Comparison of ENCODE assay signal across 8 cellular contexts in genomic region chr20:2692886-2693285, GRCh38. TPM values are rescaled to one million over a fixed set of nuclear protein-coding genes. Genes with fewer than 3 reads are reported as not detected.
DNase-seq lines count a peak whose midpoint lies in the region; ATAC-seq, FAIRE-seq and TF ChIP-seq lines count a peak whose summit lies in the region.

No MANE protein-coding gene starts in this region.

- TF ChIP-seq CTCF in OCI-LY7 (conservative IDR thresholded peaks at IDR 0.05; ENCODE audit: low read length) (no peak), esophagus muscularis mucosa (IDR thresholded peaks at IDR 0.05) (no peak), osteocyte (IDR thresholded peaks at IDR 0.05) (no peak), WTC11 (IDR thresholded peaks at IDR 0.05) (no peak)

- H3K4me1 Mint-ChIP-seq in activated CD4-positive, alpha-beta memory T cell treated with anti-CD3 and anti-CD28 coated beads for 36 hours (ENCODE audit: low read depth) = peaks cover 17% of the 10 kb centered on the region
- H3K4me1 Mint-ChIP-seq in activated CD4-positive, alpha-beta memory T cell treated with anti-CD3 and anti-CD28 coated beads, Interleukin-2, amount 10 ng/mL, durations not matched to agents 7 days and 5 days = peaks cover 21% of the 10 kb centered on the region
- peaks cover 25% of the 10 kb centered on the region for H3K4me1 Mint-ChIP-seq in stimulated activated naive CD8-positive, alpha-beta T cell treated with anti-CD3 and anti-CD28 coated beads, Interleukin-15, amount 100 ng/mL, for 72 hours
- H3K4me1 Mint-ChIP-seq in osteocyte (ENCODE audit: unreplicated experiment) (peaks cover 12% of the 10 kb centered on the region), WTC11 (peaks cover 32% of the 10 kb centered on the region)

- H3K27ac ChIP-seq in OCI-LY7 (ENCODE audit: low read depth, low read length, poor library complexity, severe bottlenecking) (no peak overlapping the region), esophagus muscularis mucosa (replicated peaks in 1 of 4) (peak overlapping the region; percentile 68 to 95 (median 84))

- H3K36me3 ChIP-seq in OCI-LY7 (ENCODE audit: insufficient read depth, low read length) = no peaks in the 10 kb centered on the region
- peaks cover 0 to 4% (median 0%) of the 10 kb centered on the region in 4 donors for H3K36me3 ChIP-seq in esophagus muscularis mucosa

- peaks cover 40% of the 10 kb centered on the region for H3K27me3 Mint-ChIP-seq in activated CD4-positive, alpha-beta memory T cell treated with anti-CD3 and anti-CD28 coated beads for 36 hours
- H3K27me3 Mint-ChIP-seq in activated CD4-positive, alpha-beta memory T cell treated with anti-CD3 and anti-CD28 coated beads, Interleukin-2, amount 10 ng/mL, durations not matched to agents 7 days and 5 days = peaks cover 51% of the 10 kb centered on the region
- peaks cover 70% of the 10 kb centered on the region for H3K27me3 Mint-ChIP-seq in stimulated activated naive CD8-positive, alpha-beta T cell treated with anti-CD3 and anti-CD28 coated beads, Interleukin-15, amount 100 ng/mL, for 72 hours
- H3K27me3 Mint-ChIP-seq in osteocyte (ENCODE audit: unreplicated experiment) = peaks cover 58% of the 10 kb centered on the region
- H3K27me3 Mint-ChIP-seq in WTC11 (ENCODE audit: low read depth) = peaks cover 88% of the 10 kb centered on the region

- H3K4me1 ChIP-seq in OCI-LY7 (ENCODE audit: insufficient read depth, low read length, poor library complexity, severe bottlenecking) (no peaks in the 10 kb centered on the region), esophagus muscularis mucosa (peaks cover 8 to 30% (median 29%) of the 10 kb centered on the region in 4 donors)

- peak; percentile 27 for DNase-seq in activated CD4-positive, alpha-beta memory T cell treated with anti-CD3 and anti-CD28 coated beads for 36 hours
- no peak for DNase-seq in activated CD4-positive, alpha-beta memory T cell treated with anti-CD3 and anti-CD28 coated beads, Interleukin-2, amount 10 ng/mL, durations not matched to agents 7 days and 5 days
- DNase-seq in OCI-LY7 (ENCODE audit: low spot score) = peak; percentile 24
- DNase-seq in esophagus muscularis mucosa (ENCODE audit: extremely low spot score) = no peak
- no peak for DNase-seq in stimulated activated naive CD8-positive, alpha-beta T cell treated with anti-CD3 and anti-CD28 coated beads, Interleukin-15, amount 100 ng/mL, for 72 hours
- no peak for DNase-seq in osteocyte (ENCODE audit: extremely low spot score, unreplicated experiment)
- no peak for DNase-seq in RCC 7860 (ENCODE audit: low spot score)
- DNase-seq in WTC11 (ENCODE audit: low spot score) = no peak

- BruUV-seq in OCI-LY7 (replicated peaks; lab: Mats Ljungman, UMichigan) = no TSS peak

- no peak overlapping the region for H2AFZ ChIP-seq in OCI-LY7 (ENCODE audit: low read length)

- CTCF ChIA-PET in activated CD4-positive, alpha-beta memory T cell treated with anti-CD3 and anti-CD28 coated beads for 36 hours (lab: Charles Lee) = interaction anchor here (0.7 to 1.7 kb wide), 4 partner anchors 25 to 60 kb away, joined by 3 to 5 read pairs (median 4); no protein-coding TSS in a partner anchor
- CTCF ChIA-PET in activated CD4-positive, alpha-beta memory T cell treated with anti-CD3 and anti-CD28 coated beads, Interleukin-2, amount 10 ng/mL, durations not matched to agents 7 days and 5 days (lab: Charles Lee) = no interaction called here
- CTCF ChIA-PET in OCI-LY7 (lab: Charles Lee; ENCODE audit: unreplicated experiment) (no interaction called here), WTC11 (lab: Charles Lee) (interaction anchor here (0.6 to 2.8 kb wide), 8 partner anchors 9 to 159 kb away, joined by 4 to 14 read pairs (median 7); no protein-coding TSS in a partner anchor)

- WGBS in esophagus muscularis mucosa = no CpG with 5 or more reads among the region's 64 CpGs

- peaks cover 3% of the 10 kb centered on the region for H3K36me3 Mint-ChIP-seq in activated CD4-positive, alpha-beta memory T cell treated with anti-CD3 and anti-CD28 coated beads for 36 hours
- peaks cover 3% of the 10 kb centered on the region for H3K36me3 Mint-ChIP-seq in activated CD4-positive, alpha-beta memory T cell treated with anti-CD3 and anti-CD28 coated beads, Interleukin-2, amount 10 ng/mL, durations not matched to agents 7 days and 5 days (ENCODE audit: low read depth)
- H3K36me3 Mint-ChIP-seq in osteocyte (ENCODE audit: unreplicated experiment) (no peaks in the 10 kb centered on the region), WTC11 (peaks cover 5% of the 10 kb centered on the region)

- H3K9me3 Mint-ChIP-seq in activated CD4-positive, alpha-beta memory T cell treated with anti-CD3 and anti-CD28 coated beads for 36 hours = no peaks in the 10 kb centered on the region
- no peaks in the 10 kb centered on the region for H3K9me3 Mint-ChIP-seq in activated CD4-positive, alpha-beta memory T cell treated with anti-CD3 and anti-CD28 coated beads, Interleukin-2, amount 10 ng/mL, durations not matched to agents 7 days and 5 days
- H3K9me3 Mint-ChIP-seq in stimulated activated naive CD8-positive, alpha-beta T cell treated with anti-CD3 and anti-CD28 coated beads, Interleukin-15, amount 100 ng/mL, for 72 hours = no peaks in the 10 kb centered on the region
- H3K9me3 Mint-ChIP-seq in osteocyte (ENCODE audit: unreplicated experiment) (no peaks in the 10 kb centered on the region), WTC11 (no peaks in the 10 kb centered on the region)

- no peak overlapping the region for H3K4me3 Mint-ChIP-seq in activated CD4-positive, alpha-beta memory T cell treated with anti-CD3 and anti-CD28 coated beads for 36 hours
- no peak overlapping the region for H3K4me3 Mint-ChIP-seq in activated CD4-positive, alpha-beta memory T cell treated with anti-CD3 and anti-CD28 coated beads, Interleukin-2, amount 10 ng/mL, durations not matched to agents 7 days and 5 days
- no peak overlapping the region for H3K4me3 Mint-ChIP-seq in stimulated activated naive CD8-positive, alpha-beta T cell treated with anti-CD3 and anti-CD28 coated beads, Interleukin-15, amount 100 ng/mL, for 72 hours
- no peak overlapping the region for H3K4me3 Mint-ChIP-seq in osteocyte (ENCODE audit: unreplicated experiment)
- no peak overlapping the region for H3K4me3 Mint-ChIP-seq in WTC11

- peak; percentile 16 for ATAC-seq in stimulated activated naive CD8-positive, alpha-beta T cell treated with anti-CD3 and anti-CD28 coated beads, Interleukin-15, amount 100 ng/mL, for 72 hours
- ATAC-seq in WTC11 = no peak

- no peak for TF ChIP-seq POLR2A in esophagus muscularis mucosa (IDR thresholded peaks at IDR 0.05; ENCODE audit: low read depth)

- no peak overlapping the region for H3K4me2 ChIP-seq in OCI-LY7 (ENCODE audit: low read length)

- H3K9me3 ChIP-seq in OCI-LY7 (ENCODE audit: low read length) (no peaks in the 10 kb centered on the region), esophagus muscularis mucosa (no peaks in the 10 kb centered on the region)

- TF ChIP-seq EP300 in esophagus muscularis mucosa (IDR thresholded peaks at IDR 0.05) = no peak

- POLR2A ChIA-PET in activated CD4-positive, alpha-beta memory T cell treated with anti-CD3 and anti-CD28 coated beads for 36 hours (lab: Charles Lee) = no interaction called here
- POLR2A ChIA-PET in activated CD4-positive, alpha-beta memory T cell treated with anti-CD3 and anti-CD28 coated beads, Interleukin-2, amount 10 ng/mL, durations not matched to agents 7 days and 5 days (lab: Charles Lee) = interaction anchor here (0.9 to 1.5 kb wide), 2 partner anchors 36 to 49 kb away, joined by 3 to 5 read pairs; no protein-coding TSS in a partner anchor
- POLR2A ChIA-PET in OCI-LY7 (lab: Charles Lee) = interaction anchor here (0.6 kb wide), 2 partner anchors 41 to 184 kb away, joined by 3 to 5 read pairs; no protein-coding TSS in a partner anchor
- POLR2A ChIA-PET in WTC11 (lab: Charles Lee) = no interaction called here

- no peak overlapping the region for H3K27ac Mint-ChIP-seq in activated CD4-positive, alpha-beta memory T cell treated with anti-CD3 and anti-CD28 coated beads for 36 hours
- no peak overlapping the region for H3K27ac Mint-ChIP-seq in activated CD4-positive, alpha-beta memory T cell treated with anti-CD3 and anti-CD28 coated beads, Interleukin-2, amount 10 ng/mL, durations not matched to agents 7 days and 5 days
- H3K27ac Mint-ChIP-seq in stimulated activated naive CD8-positive, alpha-beta T cell treated with anti-CD3 and anti-CD28 coated beads, Interleukin-15, amount 100 ng/mL, for 72 hours = no peak overlapping the region
- H3K27ac Mint-ChIP-seq in osteocyte (ENCODE audit: unreplicated experiment) (no peak overlapping the region), WTC11 (no peak overlapping the region)

- H4K20me1 ChIP-seq in OCI-LY7 (ENCODE audit: insufficient read depth, low read length) = no peaks in the 10 kb centered on the region

- no peaks in the 10 kb centered on the region for H3K79me2 ChIP-seq in OCI-LY7 (ENCODE audit: insufficient read depth, low read depth, low read length)

- H3K4me3 ChIP-seq in OCI-LY7 (ENCODE audit: low read depth, low read length, poor library complexity, severe bottlenecking) (no peak overlapping the region), esophagus muscularis mucosa (peak overlapping the region; percentile 70 to 82 (median 70))

- H3K9me2 ChIP-seq in OCI-LY7 (ENCODE audit: insufficient read depth, low read length) = no peaks in the 10 kb centered on the region

- H3K27me3 ChIP-seq in esophagus muscularis mucosa = peaks cover 0 to 12% (median 0%) of the 10 kb centered on the region in 4 donors

- intact Hi-C loops in activated CD4-positive, alpha-beta memory T cell treated with anti-CD3 and anti-CD28 coated beads for 36 hours (cut with micrococcal nuclease) = no loop called here
- intact Hi-C loops in OCI-LY7 (cut with micrococcal nuclease; ENCODE audit: unreplicated experiment) = no loop called here
- intact Hi-C loops in esophagus muscularis mucosa (cut with DNase I) = loop anchor here (2.0 to 10.0 kb wide), 4 partner anchors 28 to 152 kb away; partner anchors contain the start of genes IDH3B, NOP56, PCED1A and VPS16

- no peak for FAIRE-seq in RCC 7860 (lab: Jason Lieb, UNC)

RNA-seq across cellular contexts. Expression of gene EBF4, which starts 0.3 kb away (rescaled TPM):
- total RNA-seq in activated CD4-positive, alpha-beta memory T cell treated with anti-CD3 and anti-CD28 coated beads for 36 hours = 1 to 10 TPM; 5.9 to 6.6 TPM
- 1 to 10 TPM; 2.7 to 2.9 TPM for total RNA-seq in activated CD4-positive, alpha-beta memory T cell treated with anti-CD3 and anti-CD28 coated beads, Interleukin-2, amount 10 ng/mL, durations not matched to agents 7 days and 5 days
- 0.41 and 1.5 TPM in 2 replicates for total RNA-seq in OCI-LY7 (2014; rRNA removed; shearing (Covaris generic))
- 2.6 and 4.4 TPM in 2 replicates for total RNA-seq in OCI-LY7 (2022)
- total RNA-seq in esophagus muscularis mucosa = 10 to 100 TPM; 23.7 to 46.7 (median 30.1) TPM
- 9.8 and 12.8 TPM in 2 replicates for total RNA-seq in osteocyte
- total RNA-seq in WTC11 (2021) = 2.7 to 5.0 TPM (median 3.2 TPM) in 3 replicates

RNA-seq across cellular contexts. Expression of gene IDH3B, which starts 28.9 kb away (rescaled TPM):
- 10 to 100 TPM; 95.6 to 99.1 TPM for total RNA-seq in activated CD4-positive, alpha-beta memory T cell treated with anti-CD3 and anti-CD28 coated beads for 36 hours
- total RNA-seq in activated CD4-positive, alpha-beta memory T cell treated with anti-CD3 and anti-CD28 coated beads, Interleukin-2, amount 10 ng/mL, durations not matched to agents 7 days and 5 days = 10 to 100 TPM; 78.8 to 82.2 TPM
- total RNA-seq in OCI-LY7 (2014; rRNA removed; shearing (Covaris generic)) = 154 and 162 TPM in 2 replicates
- total RNA-seq in OCI-LY7 (2022) (123 and 142 TPM in 2 replicates), esophagus muscularis mucosa (100 to 1,000 TPM; 115 to 122 (median 118) TPM), osteocyte (78.1 and 86.6 TPM in 2 replicates), WTC11 (2021) (101 to 136 TPM (median 107 TPM) in 3 replicates)

RNA-seq across cellular contexts. Expression of gene NOP56, which starts 40.5 kb away (rescaled TPM):
- total RNA-seq in activated CD4-positive, alpha-beta memory T cell treated with anti-CD3 and anti-CD28 coated beads for 36 hours = 100 to 1,000 TPM; 402 to 408 TPM
- 100 to 1,000 TPM; 285 to 302 TPM for total RNA-seq in activated CD4-positive, alpha-beta memory T cell treated with anti-CD3 and anti-CD28 coated beads, Interleukin-2, amount 10 ng/mL, durations not matched to agents 7 days and 5 days
- 580 and 640 TPM in 2 replicates for total RNA-seq in OCI-LY7 (2014; rRNA removed; shearing (Covaris generic))
- total RNA-seq in OCI-LY7 (2022) (464 and 544 TPM in 2 replicates), esophagus muscularis mucosa (10 to 100 TPM; 31.6 to 96.4 (median 62.8) TPM), osteocyte (141 and 142 TPM in 2 replicates), WTC11 (2021) (484 to 634 TPM (median 500 TPM) in 3 replicates)

Comparison
In these comparisons a context has a peak if more than half of its experiments do, and no peak if none do; other contexts are left out.
1. DNase-seq: peak in activated CD4-positive, alpha-beta memory T cell treated with anti-CD3 and anti-CD28 coated beads for 36 hours (single experiment) and OCI-LY7 (single experiment); none in activated CD4-positive, alpha-beta memory T cell treated with anti-CD3 and anti-CD28 coated beads, Interleukin-2, amount 10 ng/mL, durations not matched to agents 7 days and 5 days (single experiment), esophagus muscularis mucosa (single experiment), stimulated activated naive CD8-positive, alpha-beta T cell treated with anti-CD3 and anti-CD28 coated beads, Interleukin-15, amount 100 ng/mL, for 72 hours (0 of 2), osteocyte (single experiment), RCC 7860 (single experiment) and WTC11 (single experiment).
2. CTCF ChIA-PET loops: an anchor here in activated CD4-positive, alpha-beta memory T cell treated with anti-CD3 and anti-CD28 coated beads for 36 hours (0.7 to 1.7 kb wide) and WTC11 (0.6 to 2.8 kb wide); none called in activated CD4-positive, alpha-beta memory T cell treated with anti-CD3 and anti-CD28 coated beads, Interleukin-2, amount 10 ng/mL, durations not matched to agents 7 days and 5 days and OCI-LY7.
3. POLR2A ChIA-PET loops: an anchor here in activated CD4-positive, alpha-beta memory T cell treated with anti-CD3 and anti-CD28 coated beads, Interleukin-2, amount 10 ng/mL, durations not matched to agents 7 days and 5 days (0.9 to 1.5 kb wide) and OCI-LY7 (0.6 kb wide); none called in activated CD4-positive, alpha-beta memory T cell treated with anti-CD3 and anti-CD28 coated beads for 36 hours and WTC11.